1 cellular context compared by ENCODE assay signal in genomic region chr18:23063502-23063901, GRCh38.
TF ChIP-seq lines count a peak whose summit lies in the region.

No MANE protein-coding gene starts in this region.

TF ChIP-seq in K562, 482 proteins besides CTCF, POLR2A, EP300 and RAD21 (continued from another document):
- TF ChIP-seq POU5F1 (IDR thresholded peaks at IDR 0.05; ENCODE audit: borderline replicate concordance, low read depth, low read length, partially characterized antibody) (no peak), SRSF1 (IDR thresholded peaks at IDR 0.05; ENCODE audit: low read depth, low read length) (no peak), CBX5 (IDR thresholded peaks at IDR 0.05; ENCODE audit: borderline replicate concordance, low read depth) (peak; percentile 48; the same call in 1 of the 2 replicates), NONO (IDR thresholded peaks at IDR 0.05; ENCODE audit: low read depth in 2 of 2, low read length in 1 of 2) (no peak), NCOR1 (IDR thresholded peaks at IDR 0.05) (no peak), NFIX (CRISPR knock-in tag; IDR thresholded peaks at IDR 0.05; ENCODE audit: low read depth) (no peak)
